In genomic region chr6:27503436-27504030, GRCh38 we compare ENCODE assay signal across 1 cellular context.
TF ChIP-seq lines count a peak whose summit lies in the region.

No MANE protein-coding gene starts in this region.

TF ChIP-seq in GM12878, 131 proteins besides CTCF, POLR2A, EP300 and RAD21 (continued from another document and continues in another):
- TF ChIP-seq IRF3 (IDR thresholded peaks at IDR 0.05), result no peak; the same call in 1 of the 2 replicates
- TF ChIP-seq ATF7 (IDR thresholded peaks at IDR 0.05; ENCODE audit: low read depth), result peak; percentile 10; the same call in 1 of the 2 replicates
- no peak for TF ChIP-seq SIN3A (IDR thresholded peaks at IDR 0.05; ENCODE audit: low read depth, low read length)
- TF ChIP-seq IRF4 (IDR thresholded peaks at IDR 0.05; ENCODE audit: low read depth, low read length), result no peak
- TF ChIP-seq TBL1XR1 (IDR thresholded peaks at IDR 0.05; ENCODE audit: low read depth, low read length), result peak; percentile 38; the same call in 1 of the 2 replicates
- TF ChIP-seq USF2 (IDR thresholded peaks at IDR 0.05; ENCODE audit: borderline replicate concordance, low read depth, low read length), result no peak
- TF ChIP-seq CREB1 (IDR thresholded peaks at IDR 0.05; ENCODE audit: low read depth), result peak; percentile 50; the same call in 1 of the 2 replicates
- TF ChIP-seq BCL11A (IDR thresholded peaks at IDR 0.05; ENCODE audit: low read depth, low read length), result no peak
- TF ChIP-seq PKNOX1 (IDR thresholded peaks at IDR 0.05), result peak; percentile 39
- no peak for TF ChIP-seq BHLHE40 (IDR thresholded peaks at IDR 0.05; ENCODE audit: borderline replicate concordance in 1 of 2, low read depth in 2 of 2, low read length in 1 of 2)
- TF ChIP-seq CREM (IDR thresholded peaks at IDR 0.05; ENCODE audit: low read depth), result 0 out of 2 replicates have a peak, but pooled peaks have one; percentile 45
- TF ChIP-seq HCFC1 (IDR thresholded peaks at IDR 0.05; ENCODE audit: low read length), result no peak
- peak; percentile 58; the same call in 1 of the 2 replicates for TF ChIP-seq SMARCA5 (IDR thresholded peaks at IDR 0.05)
- no peak for TF ChIP-seq ZNF207 (IDR thresholded peaks at IDR 0.05; ENCODE audit: borderline replicate concordance)
- no peak for TF ChIP-seq MAX (IDR thresholded peaks at IDR 0.05; ENCODE audit: low read depth, low read length)
- peak; percentile 49; the same call in 1 of the 2 replicates for TF ChIP-seq CBX5 (IDR thresholded peaks at IDR 0.05; ENCODE audit: low read depth)
- TF ChIP-seq ZBTB40 (IDR thresholded peaks at IDR 0.05; ENCODE audit: borderline replicate concordance), result peak; percentile 76; the same call in 1 of the 2 replicates
- TF ChIP-seq ZBED1 (IDR thresholded peaks at IDR 0.05; ENCODE audit: borderline replicate concordance), result no peak
- no peak for TF ChIP-seq BACH1 (IDR thresholded peaks at IDR 0.05; ENCODE audit: borderline replicate concordance)
- no peak for TF ChIP-seq RB1 (IDR thresholded peaks at IDR 0.05; ENCODE audit: borderline replicate concordance)
- TF ChIP-seq ZSCAN29 (IDR thresholded peaks at IDR 0.05), result peak; percentile 90
- TF ChIP-seq BCLAF1 (IDR thresholded peaks at IDR 0.05), result no peak
- peak; percentile 90; the same call in 1 of the 2 replicates for TF ChIP-seq TARDBP (IDR thresholded peaks at IDR 0.05; ENCODE audit: borderline replicate concordance)
- no peak for TF ChIP-seq HDAC6 (IDR thresholded peaks at IDR 0.05; ENCODE audit: unreplicated experiment)
- TF ChIP-seq ZNF24 (IDR thresholded peaks at IDR 0.05), result peak; percentile 98
- TF ChIP-seq NRF1 (conservative IDR thresholded peaks at IDR 0.05; ENCODE audit: low read depth, low read length), result no peak
- no peak for TF ChIP-seq PAX8 (IDR thresholded peaks at IDR 0.05)
- TF ChIP-seq NBN (IDR thresholded peaks at IDR 0.05), result no peak
- TF ChIP-seq MXI1 (IDR thresholded peaks at IDR 0.05; ENCODE audit: low read depth, low read length), result no peak
- no peak for TF ChIP-seq FOS (IDR thresholded peaks at IDR 0.05; ENCODE audit: borderline replicate concordance, extremely low read depth, insufficient read length)
- no peak for TF ChIP-seq ZBTB33 (IDR thresholded peaks at IDR 0.05)
- 0 out of 2 replicates have a peak, but pooled peaks have one; percentile 83 for TF ChIP-seq CHD4 (IDR thresholded peaks at IDR 0.05)
- no peak for TF ChIP-seq ETV6 (conservative IDR thresholded peaks at IDR 0.05 in 1 of 2, IDR thresholded peaks at IDR 0.05 in 1 of 2; ENCODE audit: borderline replicate concordance in 1 of 2, low read depth in 1 of 2)
- no peak for TF ChIP-seq SKIL (IDR thresholded peaks at IDR 0.05; ENCODE audit: low read depth, poor library complexity, severe bottlenecking)
- TF ChIP-seq EGR1 (IDR thresholded peaks at IDR 0.05; ENCODE audit: borderline replicate concordance in 1 of 2, low read depth in 2 of 2, low read length in 2 of 2), result no peak
- TF ChIP-seq NKRF (conservative IDR thresholded peaks at IDR 0.05), result no peak
- no peak for TF ChIP-seq LARP7 (IDR thresholded peaks at IDR 0.05)
- TF ChIP-seq RAD51 (IDR thresholded peaks at IDR 0.05), result no peak
- TF ChIP-seq RUNX3 (IDR thresholded peaks at IDR 0.05; ENCODE audit: low read length), result peak; percentile 35
- no peak for TF ChIP-seq STAT3 (IDR thresholded peaks at IDR 0.05; ENCODE audit: low read depth, low read length)
- no peak for TF ChIP-seq PBX3 (IDR thresholded peaks at IDR 0.05; ENCODE audit: insufficient replicate concordance, low read depth, low read length)
- no peak for TF ChIP-seq ZNF217 (IDR thresholded peaks at IDR 0.05)
- TF ChIP-seq SREBF1 (IDR thresholded peaks at IDR 0.05; ENCODE audit: low read length), result 0 out of 2 replicates have a peak, but pooled peaks have one; percentile 34
- no peak for TF ChIP-seq ATF3 (IDR thresholded peaks at IDR 0.05; ENCODE audit: borderline replicate concordance, extremely low read depth, low read depth, low read length)
